In the genomic region with DNA sequence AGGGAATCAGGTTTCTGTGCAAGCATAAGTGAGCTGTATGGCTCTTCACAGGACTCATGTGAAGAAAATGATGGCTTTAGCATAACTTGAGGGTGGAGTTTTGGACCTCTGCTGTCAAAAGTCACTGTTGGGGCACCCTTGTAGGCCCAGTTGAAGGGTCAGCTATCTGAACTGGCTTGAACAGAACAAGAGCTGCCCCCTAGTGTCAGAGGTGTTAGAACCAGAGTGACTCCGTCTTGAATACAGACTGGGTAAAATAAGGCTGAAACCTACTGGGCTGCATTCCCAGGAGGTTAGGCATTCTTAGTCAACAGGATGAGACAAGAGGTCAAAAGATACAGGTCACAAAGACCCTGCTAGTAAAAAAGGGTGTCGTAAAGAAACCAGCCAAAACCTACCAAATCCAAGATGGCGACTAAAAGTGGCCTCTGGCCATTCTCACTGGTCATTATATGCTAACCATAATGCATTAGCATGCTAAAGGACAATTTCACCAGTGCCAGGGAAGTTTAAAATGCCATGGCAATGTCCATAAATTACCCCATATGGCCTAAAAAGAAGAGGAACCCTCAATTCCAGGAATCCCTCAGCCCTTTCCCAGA, we compare ENCODE assay signal across 17 cellular contexts.
DNase-seq lines count a peak whose midpoint lies in the region; ATAC-seq and TF ChIP-seq lines count a peak whose summit lies in the region.
"Had no signal": no experiment of that assay in that cellular context is flagged by ENCODE, and none has a peak within 500 bp of the region (broad histone marks: within the 10 kb centered on the region; RNA-seq: fewer than 3 reads in every experiment).

No MANE protein-coding gene starts in this region.

- no peak overlapping the region for H2AFZ ChIP-seq in H9 (ENCODE audit: low read length)

- no peak overlapping the region for H3K4me3 ChIP-seq in WERI-Rb-1 (ENCODE audit: low read depth, low read length)
- H3K4me3 ChIP-seq in A673 (ENCODE audit: low read depth, low read length, poor library complexity, severe bottlenecking): no peak overlapping the region
- H3K4me3 ChIP-seq: right atrium auricular region, vagina had no signal

- H3T11ph ChIP-seq in H9 (ENCODE audit: low read length): no peak overlapping the region

- peaks cover 0 to 1% (median 0%) of the 10 kb centered on the region in 3 experiments; a peak in 4 of 7 replicates for H3K36me3 Mint-ChIP-seq in H9 (ENCODE audit: insufficient read depth in 1 of 3, low read depth in 3 of 3)

- ATAC-seq in HG03378 (IDR thresholded peaks at IDR 0.05; ENCODE audit: unreplicated experiment): no peak

- no peak overlapping the region for H3K9ac ChIP-seq in H9 (ENCODE audit: extremely low read depth, insufficient read length, low read length)

- TF ChIP-seq CTCF in H9 (conservative IDR thresholded peaks at IDR 0.05) (peak; percentile 65), WERI-Rb-1 (IDR thresholded peaks at IDR 0.05; ENCODE audit: low read depth, low read length) (peak; percentile 65), A673 (conservative IDR thresholded peaks at IDR 0.05; ENCODE audit: low read depth, low read length) (no peak)

- H3K23me2 ChIP-seq in H9 (ENCODE audit: insufficient read length, low read depth, low read length, poor library complexity, severe bottlenecking): no peaks in the 10 kb centered on the region

- no peaks in the 10 kb centered on the region for H4K20me1 ChIP-seq in H9 (ENCODE audit: control insufficient read depth, insufficient read depth, insufficient read length)

- H3K9me3 ChIP-seq in H9 (ENCODE audit: control insufficient read depth, low read depth, low read length): no peaks in the 10 kb centered on the region
- no peaks in the 10 kb centered on the region for H3K9me3 ChIP-seq in WERI-Rb-1 (ENCODE audit: severe bottlenecking)
- no peaks in the 10 kb centered on the region for H3K9me3 ChIP-seq in A673 (ENCODE audit: low read depth, low read length, poor library complexity, severe bottlenecking)
- H3K9me3 ChIP-seq: right atrium auricular region, vagina had no signal

- no peak overlapping the region for H3K27ac Mint-ChIP-seq in H9
- H3K27ac Mint-ChIP-seq: activated CD4-positive, alpha-beta memory T cell treated with anti-CD3 and anti-CD28 coated beads, Interleukin-2, amount 10 ng/mL, durations not matched to agents 7 days and 5 days; B cell had no signal

- H4K8ac ChIP-seq in H9 (replicated peaks; ENCODE audit: insufficient read length, low read depth, low read length): no peak overlapping the region

- no peak overlapping the region for H2BK120ac ChIP-seq in H9 (ENCODE audit: low read depth, low read length, poor library complexity, severe bottlenecking)

- CTCF ChIA-PET in A673 (lab: Charles Lee): no interaction called here

- H3K79me2 ChIP-seq in H9 (ENCODE audit: insufficient read depth, low read length): no peaks in the 10 kb centered on the region

- H3K23ac ChIP-seq in H9 (ENCODE audit: insufficient read length, low read depth, low read length): no peak overlapping the region

- H3K27ac ChIP-seq in H9 (ENCODE audit: insufficient read length, low read depth, low read length) (no peak overlapping the region), WERI-Rb-1 (no peak overlapping the region), A673 (ENCODE audit: low read depth, low read length, poor library complexity, severe bottlenecking) (no peak overlapping the region)
- H3K27ac ChIP-seq: right atrium auricular region, vagina had no signal

- BruUV-seq in A673 (replicated peaks; lab: Mats Ljungman, UMichigan): no TSS peak

- H3K56ac ChIP-seq in H9 (ENCODE audit: insufficient read length, low read depth, low read length): no peak overlapping the region

- POLR2A ChIA-PET in A673 (lab: Charles Lee; ENCODE audit: low non-redundant PET): no interaction called here

- intact Hi-C loops in A673 (cut with micrococcal nuclease; ENCODE audit: unreplicated experiment): no loop called here

- peaks cover 0 to 5% of the 10 kb centered on the region in 2 experiments for H3K9me3 Mint-ChIP-seq in H9

- H3K4me1 ChIP-seq in H9 (ENCODE audit: insufficient read depth, low read length): peaks cover 3% of the 10 kb centered on the region; the same call in 1 of the 2 replicates
- H3K4me1 ChIP-seq in A673 (ENCODE audit: insufficient read depth, low read length, poor library complexity, severe bottlenecking): no peaks in the 10 kb centered on the region
- H3K4me1 ChIP-seq: right atrium auricular region, vagina had no signal

- H3K27me3 Mint-ChIP-seq in H9 (ENCODE audit: low read depth): no peaks in the 10 kb centered on the region
- H3K27me3 Mint-ChIP-seq: activated CD4-positive, alpha-beta memory T cell treated with anti-CD3 and anti-CD28 coated beads, Interleukin-2, amount 10 ng/mL, durations not matched to agents 7 days and 5 days; B cell had no signal

- H3K4ac ChIP-seq in H9 (ENCODE audit: low read depth, low read length): no peak overlapping the region

- no peak overlapping the region for H3K4me2 ChIP-seq in H9 (ENCODE audit: insufficient read depth, insufficient read length, low read length)

- DNase-seq in Caki2 (ENCODE audit: low read depth) (peak; percentile 44), H9 (peak; percentile 48), WERI-Rb-1 (peak; percentile 27), kidney tubule cell (ENCODE audit: low spot score) (peak; percentile 86), DMS53 treated with DMSO at 0.1 percent for 48 hours (lab: John Stamatoyannopoulos, UW; ENCODE audit: unreplicated experiment) (no peak), A673 (ENCODE audit: low spot score) (no peak), LoVo (ENCODE audit: low spot score) (no peak)
- DNase-seq: activated CD4-positive, alpha-beta memory T cell treated with anti-CD3 and anti-CD28 coated beads, Interleukin-2, amount 10 ng/mL, durations not matched to agents 7 days and 5 days; NCI-H1105; NCI-H446; stimulated activated CD4-positive, alpha-beta T cell treated with anti-CD3 and anti-CD28 coated beads, Interleukin-4, amount 100 ng/mL, for 4 hours; stimulated activated naive CD4-positive, alpha-beta T cell; T-helper 9 cell had no signal

- H3K36me3 ChIP-seq in WERI-Rb-1 (no peaks in the 10 kb centered on the region), A673 (ENCODE audit: insufficient read depth, low read length, poor library complexity, severe bottlenecking) (no peaks in the 10 kb centered on the region)
- H3K36me3 ChIP-seq: right atrium auricular region, vagina had no signal

- no peak overlapping the region for H4K91ac ChIP-seq in H9 (ENCODE audit: insufficient read length, low read depth, low read length)

- no peak overlapping the region for H2AK5ac ChIP-seq in H9 (ENCODE audit: insufficient read length, low read length)

- no peak overlapping the region for H3K18ac ChIP-seq in H9 (ENCODE audit: insufficient read length, low read depth, low read length)

- H2BK5ac ChIP-seq in H9 (ENCODE audit: insufficient read length, low read length): no peak overlapping the region

- H3K79me1 ChIP-seq in H9 (ENCODE audit: insufficient read depth, low read depth, low read length, poor library complexity, severe bottlenecking): no peaks in the 10 kb centered on the region

- in situ Hi-C loops in Caki2 (cut with HindIII; ENCODE audit: low pct_unique_long_range_greater_than_20kb, low sequenced_read_pairs): no loop called here

- peaks cover 27 to 38% of the 10 kb centered on the region in 2 experiments for H3K4me1 Mint-ChIP-seq in H9
- H3K4me1 Mint-ChIP-seq: activated CD4-positive, alpha-beta memory T cell treated with anti-CD3 and anti-CD28 coated beads, Interleukin-2, amount 10 ng/mL, durations not matched to agents 7 days and 5 days; B cell had no signal

- no peaks in the 10 kb centered on the region for H3K27me3 ChIP-seq in H9 (ENCODE audit: insufficient read depth, low read length)
- no peaks in the 10 kb centered on the region for H3K27me3 ChIP-seq in WERI-Rb-1 (ENCODE audit: insufficient read depth, low read depth, severe bottlenecking)
- no peaks in the 10 kb centered on the region for H3K27me3 ChIP-seq in A673 (replicated peaks; ENCODE audit: insufficient read depth, low read depth, low read length, poor library complexity)
- H3K27me3 ChIP-seq: right atrium auricular region, vagina had no signal

- no peak overlapping the region for H2BK15ac ChIP-seq in H9 (ENCODE audit: low read depth, low read length)

- no peak overlapping the region for H4K5ac ChIP-seq in H9 (ENCODE audit: insufficient read length, low read depth, low read length)

- H3K4me3 Mint-ChIP-seq in H9: no peak overlapping the region
- H3K4me3 Mint-ChIP-seq: activated CD4-positive, alpha-beta memory T cell treated with anti-CD3 and anti-CD28 coated beads, Interleukin-2, amount 10 ng/mL, durations not matched to agents 7 days and 5 days; B cell had no signal

- WGBS in H9 (ENCODE audit: extremely low coverage, insufficient read length, low lambda C conversion rate): no CpG with 5 or more reads among the region's 3 CpGs

- no peak overlapping the region for H2BK12ac ChIP-seq in H9 (ENCODE audit: insufficient read length, low read depth, low read length)

- no peak overlapping the region for H2BK20ac ChIP-seq in H9 (ENCODE audit: low read depth, low read length, poor library complexity, severe bottlenecking)

- H3K14ac ChIP-seq in H9 (ENCODE audit: insufficient read depth, low read length): no peak overlapping the region

Comparison
In these comparisons a context has a peak if more than half of its experiments do, and no peak if none do; other contexts are left out.
1. DNase-seq: peak in Caki2 (single experiment), H9 (single experiment), WERI-Rb-1 (single experiment) and kidney tubule cell (single experiment); none in DMS53 treated with DMSO at 0.1 percent for 48 hours (single experiment), A673 (single experiment) and LoVo (single experiment).